8 cellular contexts compared by ENCODE assay signal in the genomic region with DNA sequence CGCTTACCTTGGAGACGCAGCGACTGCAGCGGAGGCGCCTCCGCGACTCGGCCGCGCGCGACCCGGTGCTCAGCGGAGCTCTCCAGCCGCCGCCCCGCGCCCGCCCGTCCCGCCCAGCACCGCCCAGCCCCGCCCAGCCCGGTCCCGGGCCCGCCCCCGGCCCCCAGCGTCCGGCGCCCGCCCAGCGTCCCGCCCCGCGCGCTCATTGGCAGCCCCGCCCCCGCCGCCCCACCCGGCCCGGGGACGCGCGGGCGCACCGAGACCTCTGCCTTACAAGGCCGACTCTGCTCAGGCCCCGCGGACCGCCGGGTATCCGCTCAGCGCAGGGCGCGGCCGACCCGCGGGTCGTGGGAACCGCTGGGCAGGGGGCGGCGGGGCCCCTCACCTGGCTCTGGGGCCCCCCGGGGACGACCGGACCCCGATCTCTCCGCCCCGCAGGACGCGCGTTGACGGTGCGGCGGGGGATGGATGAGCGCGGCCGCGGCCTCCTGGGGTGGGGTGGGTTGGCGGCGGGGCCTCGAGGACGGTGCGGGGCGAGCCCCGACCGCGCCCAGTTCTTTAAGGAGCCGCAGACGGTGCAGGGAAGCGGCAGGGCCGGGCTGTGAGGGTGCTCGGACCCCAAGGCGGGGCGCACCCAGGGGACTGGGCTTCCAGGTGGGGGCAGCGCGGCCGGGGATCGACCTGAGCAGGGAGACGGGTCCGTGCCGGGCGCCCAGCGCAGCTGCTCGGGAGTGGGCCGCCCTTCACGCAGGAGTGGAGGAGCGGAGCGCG. TPM values are rescaled to one million over a fixed set of nuclear protein-coding genes. Genes with fewer than 3 reads are reported as not detected.
DNase-seq lines count a peak whose midpoint lies in the region; ATAC-seq and TF ChIP-seq lines count a peak whose summit lies in the region.
"Not testable (repeated sequence)": the region's sequence is repeated elsewhere in the genome, so short reads cannot be mapped to it uniquely, and the experiment has no call there.

A gene (minus strand): TSS at position 82 of the 771 bp plus-strand sequence. CDS start 15,292 bp downstream, outside the sequence.

- not testable (repeated sequence) for H3K4me1 ChIP-seq in CD8-positive, alpha-beta memory T cell (ENCODE audit: insufficient read depth, low read length); esophagus muscularis mucosa

- no CpG with 5 or more reads among the region's 109 CpGs for WGBS in esophagus muscularis mucosa

- H3K36me3 ChIP-seq in CD8-positive, alpha-beta memory T cell (ENCODE audit: insufficient read depth, low read length); esophagus muscularis mucosa: not testable (repeated sequence)

- not testable (repeated sequence) for H3K36me3 Mint-ChIP-seq in CD8-positive, alpha-beta memory T cell

- not testable (repeated sequence) for TF ChIP-seq EP300 in esophagus muscularis mucosa (IDR thresholded peaks at IDR 0.05)

- ATAC-seq in GM21515 (IDR thresholded peaks at IDR 0.05; ENCODE audit: unreplicated experiment), result peak; percentile 71

- H3K27me3 ChIP-seq in CD8-positive, alpha-beta memory T cell (ENCODE audit: insufficient read depth, low read length, poor library complexity, severe bottlenecking); esophagus muscularis mucosa: not testable (repeated sequence)

- intact Hi-C loops in esophagus muscularis mucosa (cut with DNase I), result not testable (repeated sequence)

- not testable (repeated sequence) for TF ChIP-seq CTCF in esophagus muscularis mucosa (IDR thresholded peaks at IDR 0.05)

- not testable (repeated sequence) for H3K27me3 Mint-ChIP-seq in CD8-positive, alpha-beta memory T cell

- CTCF ChIA-PET in CD8-positive, alpha-beta memory T cell (lab: Charles Lee), result not testable (repeated sequence)

- H3K9me3 ChIP-seq in CD8-positive, alpha-beta memory T cell (ENCODE audit: low read length); esophagus muscularis mucosa: not testable (repeated sequence)

- peak within 1 kb of the TSS in 2 of 8 donors; percentile 35 to 79 for H3K27ac Mint-ChIP-seq in CD8-positive, alpha-beta memory T cell

- not testable (repeated sequence) for H3K4me3 ChIP-seq in CD8-positive, alpha-beta memory T cell (ENCODE audit: low read length)
- peak within 1 kb of the TSS; percentile 61 to 68 (median 66) for H3K4me3 ChIP-seq in esophagus muscularis mucosa

- not testable (repeated sequence) for H3K4me1 Mint-ChIP-seq in CD8-positive, alpha-beta memory T cell

- peak within 1 kb of the TSS; percentile 17 to 81 (median 69) for H3K4me3 Mint-ChIP-seq in CD8-positive, alpha-beta memory T cell

- POLR2A ChIA-PET in CD8-positive, alpha-beta memory T cell (lab: Charles Lee), result interaction anchor here (1.0 kb wide), 1 partner anchor 21 kb away, joined by 3 read pairs; no protein-coding TSS in a partner anchor

- DNase-seq in CD8-positive, alpha-beta memory T cell, result peak; percentile 54 to 83 (median 75)
- DNase-seq in HuH-7 (ENCODE audit: low spot score) (peak; percentile 66), RPMI7951 (ENCODE audit: low read depth) (peak; percentile 63), esophagus muscularis mucosa (ENCODE audit: extremely low spot score) (peak; percentile 94), mucosa of gallbladder (ENCODE audit: low spot score) (peak; percentile 91)
- peak; percentile 69 to 81 for DNase-seq in activated T-helper 1 cell treated with anti-CD3 and anti-CD28 coated beads, Interleukin-2, amount 50 U/mL, for 16 hours (ENCODE audit: low read depth in 1 of 2, low spot score in 1 of 2)
- DNase-seq in stimulated activated CD8-positive, alpha-beta memory T cell treated with anti-CD3 and anti-CD28 coated beads, Interleukin-12 subunit alpha, Interleukin-12 subunit beta, amount 100 ng/mL, for 4 hours (ENCODE audit: low read depth), result peak; percentile 65

- H3K27ac ChIP-seq in CD8-positive, alpha-beta memory T cell (ENCODE audit: low read depth, low read length), result not testable (repeated sequence)
- H3K27ac ChIP-seq in esophagus muscularis mucosa (replicated peaks in 1 of 4), result peak within 1 kb of the TSS; percentile 80 to 91 (median 86)

- H3K9me3 Mint-ChIP-seq in CD8-positive, alpha-beta memory T cell, result not testable (repeated sequence)

- not testable (repeated sequence) for TF ChIP-seq POLR2A in esophagus muscularis mucosa (IDR thresholded peaks at IDR 0.05; ENCODE audit: low read depth)

RNA-seq across cellular contexts. Expression of the gene that starts here (rescaled TPM):
- total RNA-seq in CD8-positive, alpha-beta memory T cell, result under 1 TPM; 0.37 to 0.38 TPM
- 0.79 TPM for polyA plus RNA-seq in CD8-positive, alpha-beta memory T cell
- total RNA-seq in RPMI7951 (2014; rRNA removed; shearing (Covaris generic)), result 0.72 and 0.98 TPM in 2 replicates
- total RNA-seq in esophagus muscularis mucosa (10 to 100 TPM; 19.5 to 45.7 (median 34.5) TPM), mucosa of gallbladder (9.9 TPM)

Comparison
In these comparisons a context has a peak if more than half of its experiments do, and no peak if none do; other contexts are left out.
1. Peak in DNase-seq in CD8-positive, alpha-beta memory T cell; RNA of the gene not detected or under 1 TPM.
2. Peak in DNase-seq in RPMI7951; RNA of the gene not detected or under 1 TPM.